ENCODE assay signal across 24 cellular contexts in genomic region chr20:64095927-64096326, GRCh38. TPM values are rescaled to one million over a fixed set of nuclear protein-coding genes. Genes with fewer than 3 reads are reported as not detected.
"Had no signal": no experiment of that assay in that cellular context is flagged by ENCODE, and none has a peak within 500 bp of the region (broad histone marks: within the 10 kb centered on the region; RNA-seq: fewer than 3 reads in every experiment).

No MANE protein-coding gene starts in this region.

- H3K9me3 Mint-ChIP-seq: activated naive CD4-positive, alpha-beta T cell treated with anti-CD3 and anti-CD28 coated beads, Interleukin-2, amount 50 U/mL, for 24 hours; activated T-cell treated with anti-CD3 and anti-CD28 coated beads, Interleukin-2, amount 50 U/mL, for 4 hours had no signal

- H3K4me1 ChIP-seq: adrenal gland, breast epithelium, heart left ventricle, left lung, prostate gland, right atrium auricular region, tibial nerve, uterus had no signal

- H3K4me3 Mint-ChIP-seq: activated naive CD4-positive, alpha-beta T cell treated with anti-CD3 and anti-CD28 coated beads, Interleukin-2, amount 50 U/mL, for 24 hours; activated T-cell treated with anti-CD3 and anti-CD28 coated beads, Interleukin-2, amount 50 U/mL, for 4 hours; nephron progenitor cell; stimulated activated naive CD8-positive, alpha-beta T cell treated with anti-CD3 and anti-CD28 coated beads, Interleukin-15, Interleukin-2, amounts not matched to agents 100 ng/mL and 50 ng/mL, for 24 hours had no signal

- DNase-seq: activated CD8-positive, alpha-beta memory T cell treated with anti-CD3 and anti-CD28 coated beads, Interleukin-2, amount 50 U/mL, for 4 hours; activated effector memory CD4-positive, alpha-beta T cell treated with Interleukin-2 at 50 U/mL for 16 hours; activated T-cell treated with anti-CD3 and anti-CD28 coated beads, Interleukin-2, amount 50 U/mL, for 4 hours; adrenal gland; heart left ventricle; kidney; left lung; midbrain; nephron progenitor cell; stimulated activated CD4-positive, alpha-beta T cell treated with anti-CD3 and anti-CD28 coated beads, Interleukin-2, amount 100 ng/mL, for 24 hours; uterus; WERI-Rb-1 had no signal

- H3K36me3 ChIP-seq: adrenal gland, breast epithelium, prostate gland, right atrium auricular region, uterus, WERI-Rb-1 had no signal

- H3K27me3 ChIP-seq: adrenal gland, right atrium auricular region, uterus had no signal

- ATAC-seq: activated T-cell treated with anti-CD3 and anti-CD28 coated beads, Interleukin-2, amount 50 U/mL, for 4 hours; heart left ventricle; left lung had no signal

- H3K9me3 ChIP-seq: adrenal gland, breast epithelium, heart left ventricle, left lung, prostate gland, right atrium auricular region, tibial nerve, uterus had no signal

- H3K27ac ChIP-seq: adrenal gland, breast epithelium, coronary artery, heart left ventricle, left lung, prostate gland, right atrium auricular region, tibial nerve, uterus, WERI-Rb-1 had no signal

- H3K27me3 Mint-ChIP-seq: activated naive CD4-positive, alpha-beta T cell treated with anti-CD3 and anti-CD28 coated beads, Interleukin-2, amount 50 U/mL, for 24 hours had no signal

- H3K27ac Mint-ChIP-seq: activated naive CD4-positive, alpha-beta T cell treated with anti-CD3 and anti-CD28 coated beads, Interleukin-2, amount 50 U/mL, for 24 hours; nephron progenitor cell; stimulated activated naive CD8-positive, alpha-beta T cell treated with anti-CD3 and anti-CD28 coated beads, Interleukin-15, Interleukin-2, amounts not matched to agents 100 ng/mL and 50 ng/mL, for 24 hours had no signal

- H3K4me3 ChIP-seq: adrenal gland, breast epithelium, coronary artery, heart left ventricle, left lung, prostate gland, right atrium auricular region, tibial nerve, uterus had no signal

- H3K36me3 Mint-ChIP-seq: activated naive CD4-positive, alpha-beta T cell treated with anti-CD3 and anti-CD28 coated beads, Interleukin-2, amount 50 U/mL, for 24 hours had no signal

RNA-seq across cellular contexts. Expression of gene NPBWR2, which starts 11.4 kb away (rescaled TPM):
- total RNA-seq: activated T-cell treated with anti-CD3 and anti-CD28 coated beads, Interleukin-2, amount 50 U/mL, for 4 hours; astrocyte; breast epithelium; epithelial cell of proximal tubule; heart left ventricle; kidney; left lung; lung microvascular endothelial cell; omental fat pad; prostate gland; right atrium auricular region; skeletal muscle tissue; tibial nerve; uterus had no signal
- polyA plus RNA-seq: heart left ventricle had no signal

RNA-seq across cellular contexts. Expression of gene LKAAEAR1, which starts 11.7 kb away (rescaled TPM):
- total RNA-seq: astrocyte, epithelial cell of proximal tubule, heart left ventricle, right atrium auricular region, uterus had no signal
- polyA plus RNA-seq: heart left ventricle had no signal
